ENCODE assay signal across 8 cellular contexts in the genomic region with DNA sequence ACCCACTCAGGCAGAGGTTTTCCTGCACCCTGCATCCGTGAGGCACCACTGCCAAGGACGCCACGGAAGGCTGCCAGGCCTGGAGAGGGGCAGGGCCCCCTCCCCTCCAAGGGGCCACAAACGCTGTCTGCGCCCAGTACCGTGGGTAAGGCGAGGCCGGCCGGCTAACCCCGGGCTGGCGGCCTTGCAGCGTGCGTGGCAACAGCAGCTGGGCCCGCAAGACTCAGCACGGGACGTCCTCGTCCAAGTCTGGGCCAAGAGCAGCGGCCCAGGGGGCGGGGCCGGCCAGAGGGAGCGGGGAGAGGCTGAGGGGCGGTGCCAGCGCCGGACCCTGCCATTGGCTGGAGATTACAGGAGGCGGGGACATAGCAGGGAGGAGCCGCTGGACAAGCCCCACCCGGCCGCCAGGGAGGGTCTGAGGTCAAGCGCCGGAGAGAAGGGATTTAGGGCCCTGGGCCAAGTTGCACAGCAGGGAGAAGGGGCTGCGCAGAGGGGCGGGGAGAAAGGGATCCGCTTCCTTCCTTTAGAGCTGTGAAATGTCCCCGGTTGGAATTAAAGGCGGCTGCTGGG. TPM values are rescaled to one million over a fixed set of nuclear protein-coding genes. Genes with fewer than 3 reads are reported as not detected.
DNase-seq lines count a peak whose midpoint lies in the region; ATAC-seq and TF ChIP-seq lines count a peak whose summit lies in the region.

No MANE protein-coding gene starts in this region.

- intact Hi-C loops in heart left ventricle (cut with DNase I) = loop anchor here in 2 of 10 donors (2.0 to 10.0 kb wide), 4 partner anchors 15 to 145 kb away; a partner anchor contains a TSS

- H3K9me3 ChIP-seq in heart left ventricle = no peaks in the 10 kb centered on the region

- peaks cover 5 to 35% (median 20%) of the 10 kb centered on the region in 12 donors for H3K4me1 ChIP-seq in heart left ventricle

- peak overlapping the region; percentile 53 to 89 (median 81) for H3K27ac ChIP-seq in heart left ventricle

- WGBS in heart left ventricle, 4 donors = 1 to 11% (median 3%) methylated on average over 27 to 35 of the region's 35 CpGs

- TF ChIP-seq CTCF in heart left ventricle (IDR thresholded peaks at IDR 0.05) (no peak), omental fat pad (IDR thresholded peaks at IDR 0.05) (no peak)

- peak in 1 of 2 donors; percentile 54 for TF ChIP-seq POLR2A in heart left ventricle (IDR thresholded peaks at IDR 0.05)

- ATAC-seq in HG02973 (IDR thresholded peaks at IDR 0.05; ENCODE audit: unreplicated experiment) (peak; percentile 97), heart left ventricle (peak; percentile 99 to 100 (median 99)), omental fat pad (ENCODE audit: low FRiP score) (peak; percentile 99)

- DNase-seq in stimulated activated CD4-positive, alpha-beta T cell treated with anti-CD3 and anti-CD28 coated beads, Interleukin-15, amount 100 ng/mL, for 24 hours = peak; percentile 69
- no peak for DNase-seq in stimulated activated CD4-positive, alpha-beta T cell treated with anti-CD3 and anti-CD28 coated beads, Interleukin-4, amount 100 ng/mL, for 4 hours
- DNase-seq in NCI-H524 (lab: John Stamatoyannopoulos, UW) (peak; percentile 80 to 90), amygdala (lab: John Stamatoyannopoulos, UW) (peak; percentile 37 to 97 (median 84)), heart left ventricle (peak; percentile 98 to 99 (median 98)), omental fat pad (ENCODE audit: low spot score) (peak; percentile 82), NCI-H2107 treated with DMSO at 0.1 percent for 48 hours (lab: John Stamatoyannopoulos, UW; ENCODE audit: unreplicated experiment) (no peak)

- no peaks in the 10 kb centered on the region for H3K27me3 ChIP-seq in heart left ventricle

- H3K36me3 ChIP-seq in heart left ventricle = peaks cover 0 to 17% (median 0%) of the 10 kb centered on the region in 9 donors

- H3K4me3 ChIP-seq in heart left ventricle = peak overlapping the region in 10 of 12 donors; percentile 27 to 50 (median 42)

RNA-seq across cellular contexts. Expression of a gene that starts 16.0 kb away (rescaled TPM):
- total RNA-seq in heart left ventricle (10 to 100 TPM in 1 of 9 donors, 1 to 10 TPM in 8; 2.7 to 12.3 (median 5.4) TPM), omental fat pad (10 to 100 TPM; 11.5 to 40.4 (median 16.5) TPM)
- polyA plus RNA-seq in heart left ventricle = 1 to 10 TPM; 6.6 TPM

RNA-seq across cellular contexts. Expression of a gene that starts 31.1 kb away (rescaled TPM):
- total RNA-seq in heart left ventricle = 10 to 100 TPM; 36.6 to 81.5 (median 46.4) TPM
- 100 to 1,000 TPM in 1 of 2 donors, 10 to 100 TPM in 1; 42.0 to 135 TPM for polyA plus RNA-seq in heart left ventricle
- 10 to 100 TPM; 42.9 to 49.0 (median 45.9) TPM for total RNA-seq in omental fat pad

RNA-seq across cellular contexts. Expression of a gene that starts 37.9 kb away (rescaled TPM):
- total RNA-seq in heart left ventricle = not detected
- polyA plus RNA-seq in heart left ventricle = not detected
- not detected for total RNA-seq in omental fat pad

RNA-seq across cellular contexts. Expression of a gene that starts 39.2 kb away (rescaled TPM):
- total RNA-seq in heart left ventricle (1 to 10 TPM in 5 of 9 donors, under 1 TPM in 4; 0.58 to 2.1 (median 1.1) TPM), omental fat pad (1 to 10 TPM in 1 of 4 donors, under 1 TPM in 2, not detected in 1; 0.25 to 1.4 (median 0.74) TPM)
- polyA plus RNA-seq in heart left ventricle = 1 to 10 TPM; 1.0 to 1.1 TPM

Comparison
In these comparisons a context has a peak if more than half of its experiments do, and no peak if none do; other contexts are left out.
1. DNase-seq: peak in stimulated activated CD4-positive, alpha-beta T cell treated with anti-CD3 and anti-CD28 coated beads, Interleukin-15, amount 100 ng/mL, for 24 hours (single experiment), NCI-H524 (2 of 2), amygdala (56 of 56), heart left ventricle (5 of 5) and omental fat pad (single experiment); none in stimulated activated CD4-positive, alpha-beta T cell treated with anti-CD3 and anti-CD28 coated beads, Interleukin-4, amount 100 ng/mL, for 4 hours (0 of 2) and NCI-H2107 treated with DMSO at 0.1 percent for 48 hours (single experiment).
2. Peak in every context shown above with its lines, with median percentiles within 50 percentile points of each other: ATAC-seq.